In genomic region chr2:179950391-179950790, GRCh38 we compare ENCODE assay signal across 28 cellular contexts. TPM values are rescaled to one million over a fixed set of nuclear protein-coding genes. Genes with fewer than 3 reads are reported as not detected.
A peak's percentile ranks its signal among the peaks of the same experiment; 100 is the strongest.
DNase-seq lines count a peak whose midpoint lies in the region; ATAC-seq, FAIRE-seq and TF ChIP-seq lines count a peak whose summit lies in the region.
"Had no signal": no experiment of that assay in that cellular context is flagged by ENCODE, and none has a peak within 500 bp of the region (broad histone marks: within the 10 kb centered on the region; RNA-seq: fewer than 3 reads in every experiment).

No MANE protein-coding gene starts in this region.

- CTCF ChIA-PET in activated CD4-positive, alpha-beta T cell treated with anti-CD3 and anti-CD28 coated beads for 36 hours (lab: Charles Lee): interaction anchor here (0.8 kb wide), 1 partner anchor 1942 kb away, joined by 3 read pairs; no protein-coding TSS in a partner anchor
- CTCF ChIA-PET in K562 (lab: Yijun Ruan, JAX; ENCODE audit: low intra/inter-chr PET ratio): no interaction called here

- H3F3A ChIP-seq in neural progenitor cell (ENCODE audit: low read depth): peaks cover 5% of the 10 kb centered on the region

- peak; percentile 33 for ATAC-seq in activated CD4-positive, alpha-beta T cell treated with anti-CD3 and anti-CD28 coated beads for 36 hours
- no peak for ATAC-seq in K562
- ATAC-seq: CD8-positive, alpha-beta T cell; GM12878 had no signal

- FAIRE-seq in K562 (lab: Jason Lieb, UNC): peak; percentile 74
- FAIRE-seq: A204.1, D721Med, GM12878, GM12892, GM18507 had no signal

- H4K20me1 ChIP-seq in K562 (replicated peaks; ENCODE audit: control insufficient read depth, insufficient read depth, low read length): no peaks in the 10 kb centered on the region
- no peaks in the 10 kb centered on the region for H4K20me1 ChIP-seq in neural progenitor cell (ENCODE audit: low read depth)
- H4K20me1 ChIP-seq: BLaER1 treated with 17β-estradiol and CSF1 and Interleukin-3, amounts not matched to agents 10 nM and 100 nM had no signal

- no peak overlapping the region for H3K4me3 Mint-ChIP-seq in activated CD4-positive, alpha-beta T cell treated with anti-CD3 and anti-CD28 coated beads for 36 hours
- H3K4me3 Mint-ChIP-seq in activated CD4-positive, alpha-beta T cell treated with anti-CD3 and anti-CD28 coated beads, Interleukin-2, amount 10 ng/mL, durations not matched to agents 24 days and 14 days: no peak overlapping the region
- H3K4me3 Mint-ChIP-seq in neural progenitor cell: no peak overlapping the region
- H3K4me3 Mint-ChIP-seq: B cell; CD4-positive, alpha-beta T cell; CD8-positive, alpha-beta T cell had no signal

- DNase-seq in activated CD4-positive, alpha-beta T cell treated with anti-CD3 and anti-CD28 coated beads for 36 hours: no peak
- DNase-seq in activated CD4-positive, alpha-beta T cell treated with anti-CD3 and anti-CD28 coated beads, Interleukin-2, amount 10 ng/mL, durations not matched to agents 24 days and 14 days: no peak
- DNase-seq in K562 (ENCODE audit: extremely low read depth in 1 of 4, low spot score in 3 of 4): no peak
- DNase-seq in neural progenitor cell (ENCODE audit: low spot score): no peak
- DNase-seq in AG08396 (ENCODE audit: low spot score): no peak
- no peak for DNase-seq in HuH-7.5 (ENCODE audit: low spot score)
- DNase-seq in DMS 273 treated with DMSO at 0.1 percent for 48 hours (lab: John Stamatoyannopoulos, UW): no peak
- DNase-seq: 8988T; ACHN; AML-193; Caco-2; Calu3; CD4-positive, alpha-beta T cell; CD8-positive, alpha-beta T cell; DMS153; DMS53; DMS79; DND-41; EL; GDM1 had no signal

- no peak overlapping the region for H3K4me3 ChIP-seq in K562
- H3K4me3 ChIP-seq in neural progenitor cell: no peak overlapping the region
- H3K4me3 ChIP-seq: BLaER1 treated with 17β-estradiol and CSF1 and Interleukin-3, amounts not matched to agents 10 nM and 100 nM; GM12878 had no signal

- H3K36me3 ChIP-seq in K562 (ENCODE audit: control insufficient read depth, insufficient read depth, low read length): peaks cover 88% of the 10 kb centered on the region
- peaks cover 52% of the 10 kb centered on the region for H3K36me3 ChIP-seq in neural progenitor cell

- H3K79me2 ChIP-seq in K562 (ENCODE audit: control insufficient read depth, insufficient read depth, low read length): no peaks in the 10 kb centered on the region
- H3K79me2 ChIP-seq in neural progenitor cell (ENCODE audit: low read depth): no peaks in the 10 kb centered on the region

- no TSS peak for BruUV-seq in K562 (replicated peaks; lab: Mats Ljungman, UMichigan)

- no peak overlapping the region for H3K27ac Mint-ChIP-seq in activated CD4-positive, alpha-beta T cell treated with anti-CD3 and anti-CD28 coated beads for 36 hours
- H3K27ac Mint-ChIP-seq in activated CD4-positive, alpha-beta T cell treated with anti-CD3 and anti-CD28 coated beads, Interleukin-2, amount 10 ng/mL, durations not matched to agents 24 days and 14 days: no peak overlapping the region
- H3K27ac Mint-ChIP-seq in neural progenitor cell: no peak overlapping the region
- H3K27ac Mint-ChIP-seq: B cell; CD8-positive, alpha-beta T cell had no signal

- intact Hi-C loops in activated CD4-positive, alpha-beta T cell treated with anti-CD3 and anti-CD28 coated beads for 36 hours (cut with DNase I, micrococcal nuclease): no loop called here
- intact Hi-C loops in activated CD4-positive, alpha-beta T cell treated with anti-CD3 and anti-CD28 coated beads, Interleukin-2, amount 10 ng/mL, durations not matched to agents 24 days and 14 days (cut with micrococcal nuclease): no loop called here
- intact Hi-C loops in K562 (cut with micrococcal nuclease): no loop called here

- H3K27me3 ChIP-seq in K562 (ENCODE audit: control insufficient read depth in 2 of 2, insufficient read depth in 2 of 2, low read length in 2 of 2): no peaks in the 10 kb centered on the region
- no peaks in the 10 kb centered on the region for H3K27me3 ChIP-seq in neural progenitor cell
- H3K27me3 ChIP-seq: BLaER1 treated with 17β-estradiol and CSF1 and Interleukin-3, amounts not matched to agents 10 nM and 100 nM had no signal

- no peak for TF ChIP-seq POLR2A in K562 (conservative IDR thresholded peaks at IDR 0.05)

- H3K4me1 ChIP-seq in K562 (replicated peaks in 1 of 2; ENCODE audit: control insufficient read depth in 2 of 2, insufficient read depth in 2 of 2, low read length in 2 of 2) (no peaks in the 10 kb centered on the region), neural progenitor cell (peaks cover 4% of the 10 kb centered on the region)
- H3K4me1 ChIP-seq: Caco-2 had no signal

- 78% methylated on average over 5 of the region's 5 CpGs for WGBS in K562 (ENCODE audit: insufficient coverage, low coverage, missing lambda C conversion rate)

- H3K9me3 ChIP-seq in K562 (replicated peaks; ENCODE audit: control insufficient read depth, insufficient read depth, low read depth, low read length) (no peaks in the 10 kb centered on the region), neural progenitor cell (ENCODE audit: low read depth) (no peaks in the 10 kb centered on the region)
- H3K9me3 ChIP-seq: BLaER1 treated with 17β-estradiol and CSF1 and Interleukin-3, amounts not matched to agents 10 nM and 100 nM; Caco-2 had no signal

- in situ Hi-C loops in K562 (cut with MboI): no loop called here

- POLR2A ChIA-PET in activated CD4-positive, alpha-beta T cell treated with anti-CD3 and anti-CD28 coated beads for 36 hours (lab: Charles Lee): no interaction called here
- POLR2A ChIA-PET in K562 (lab: Yijun Ruan, JAX): interaction anchor here (0.6 kb wide), 1 partner anchor 68 kb away, joined by 3 read pairs; no protein-coding TSS in a partner anchor

- H3K4me1 Mint-ChIP-seq in activated CD4-positive, alpha-beta T cell treated with anti-CD3 and anti-CD28 coated beads for 36 hours: no peaks in the 10 kb centered on the region
- H3K4me1 Mint-ChIP-seq in activated CD4-positive, alpha-beta T cell treated with anti-CD3 and anti-CD28 coated beads, Interleukin-2, amount 10 ng/mL, durations not matched to agents 24 days and 14 days: no peaks in the 10 kb centered on the region
- no peaks in the 10 kb centered on the region for H3K4me1 Mint-ChIP-seq in neural progenitor cell
- H3K4me1 Mint-ChIP-seq: B cell had no signal

- no peak overlapping the region for H3K9ac ChIP-seq in K562 (ENCODE audit: insufficient read depth in 1 of 2, low read depth in 2 of 2, low read length in 2 of 2)
- H3K9ac ChIP-seq in neural progenitor cell: no peak overlapping the region
- H3K9ac ChIP-seq: BLaER1 treated with 17β-estradiol and CSF1 and Interleukin-3, amounts not matched to agents 10 nM and 100 nM had no signal

- peaks cover 46% of the 10 kb centered on the region for H3K36me3 Mint-ChIP-seq in activated CD4-positive, alpha-beta T cell treated with anti-CD3 and anti-CD28 coated beads for 36 hours (ENCODE audit: low read depth)
- H3K36me3 Mint-ChIP-seq in activated CD4-positive, alpha-beta T cell treated with anti-CD3 and anti-CD28 coated beads, Interleukin-2, amount 10 ng/mL, durations not matched to agents 24 days and 14 days (ENCODE audit: low read depth): peaks cover 52% of the 10 kb centered on the region
- peaks cover 28% of the 10 kb centered on the region for H3K36me3 Mint-ChIP-seq in neural progenitor cell

- H3K9me3 Mint-ChIP-seq in activated CD4-positive, alpha-beta T cell treated with anti-CD3 and anti-CD28 coated beads for 36 hours (ENCODE audit: low read depth): no peaks in the 10 kb centered on the region
- H3K9me3 Mint-ChIP-seq in activated CD4-positive, alpha-beta T cell treated with anti-CD3 and anti-CD28 coated beads, Interleukin-2, amount 10 ng/mL, durations not matched to agents 24 days and 14 days: no peaks in the 10 kb centered on the region
- no peaks in the 10 kb centered on the region for H3K9me3 Mint-ChIP-seq in neural progenitor cell
- H3K9me3 Mint-ChIP-seq: CD4-positive, alpha-beta T cell; CD8-positive, alpha-beta T cell had no signal

- H2AFZ ChIP-seq in K562 (ENCODE audit: low read depth, low read length): no peak overlapping the region
- H2AFZ ChIP-seq in neural progenitor cell (replicated peaks): no peak overlapping the region

- no peaks in the 10 kb centered on the region for H3K27me3 Mint-ChIP-seq in activated CD4-positive, alpha-beta T cell treated with anti-CD3 and anti-CD28 coated beads for 36 hours
- H3K27me3 Mint-ChIP-seq in activated CD4-positive, alpha-beta T cell treated with anti-CD3 and anti-CD28 coated beads, Interleukin-2, amount 10 ng/mL, durations not matched to agents 24 days and 14 days: no peaks in the 10 kb centered on the region
- no peaks in the 10 kb centered on the region for H3K27me3 Mint-ChIP-seq in neural progenitor cell (ENCODE audit: insufficient read depth, low read depth)
- H3K27me3 Mint-ChIP-seq: B cell; CD4-positive, alpha-beta T cell had no signal

- TF ChIP-seq CTCF in K562 (IDR thresholded peaks at IDR 0.05 in 2 of 3, conservative IDR thresholded peaks at IDR 0.05 in 1 of 3; ENCODE audit: insufficient read depth in 2 of 3, low read depth in 1 of 3, low read length in 3 of 3) (no peak), neural progenitor cell (IDR thresholded peaks at IDR 0.05) (no peak)

- TF ChIP-seq RAD21 in K562 (CRISPR knock-in tag; conservative IDR thresholded peaks at IDR 0.05 in 1 of 2, IDR thresholded peaks at IDR 0.05 in 1 of 2): no peak

- H3K27ac ChIP-seq in K562 (ENCODE audit: extremely low read depth, low read depth, low read length) (no peak overlapping the region), neural progenitor cell (peak overlapping the region; percentile 60)
- H3K27ac ChIP-seq: BLaER1 treated with 17β-estradiol and CSF1 and Interleukin-3, amounts not matched to agents 10 nM and 100 nM; C4-2B had no signal

- no peak for TF ChIP-seq EP300 in K562 (IDR thresholded peaks at IDR 0.05; ENCODE audit: low read length)

- H3K4me2 ChIP-seq in K562 (ENCODE audit: insufficient read depth, low read length) (no peak overlapping the region), neural progenitor cell (no peak overlapping the region)
- H3K4me2 ChIP-seq: BLaER1 treated with 17β-estradiol and CSF1 and Interleukin-3, amounts not matched to agents 10 nM and 100 nM had no signal

- H3K9me1 ChIP-seq in K562 (ENCODE audit: control insufficient read depth, insufficient read depth, low read length): no peaks in the 10 kb centered on the region

RNA-seq across cellular contexts. Expression of gene CWC22, which starts 56.7 kb away (rescaled TPM):
- total RNA-seq in activated CD4-positive, alpha-beta T cell treated with anti-CD3 and anti-CD28 coated beads for 36 hours: 10 to 100 TPM; 25.3 to 31.0 TPM
- total RNA-seq in activated CD4-positive, alpha-beta T cell treated with anti-CD3 and anti-CD28 coated beads, Interleukin-2, amount 10 ng/mL, durations not matched to agents 24 days and 14 days: 30.0 and 30.2 TPM in 2 replicates
- 5.2 and 22.7 TPM in 2 replicates for total RNA-seq in K562 (2011; cell fraction: chromatin; rRNA removed; ENCODE audit: low replicate concordance)
- total RNA-seq in K562 (2011; cell fraction: nucleolus; rRNA removed): 2.7 and 4.1 TPM in 2 replicates
- 5.6 and 7.2 TPM in 2 replicates for total RNA-seq in K562 (2011; cell fraction: nucleoplasm; rRNA removed)
- 30.2 and 30.9 TPM in 2 replicates for total RNA-seq in K562 (2014; rRNA removed)
- 35.8 and 46.9 TPM in 2 replicates for total RNA-seq in K562 (2014; rRNA removed; fragmentation: Illumina TruSeq; extraction: Trizol)
- 32.5 and 37.7 TPM in 2 replicates for total RNA-seq in K562 (2015; rRNA removed; fragmentation: Illumina TruSeq; extraction: Trizol)
- total RNA-seq in K562 (2021): 29.9 and 31.1 TPM in 2 replicates
- polyA plus RNA-seq in K562 (2011; rRNA removed): 8.8 and 14.5 TPM in 2 replicates
- polyA plus RNA-seq in K562 (2011; cell fraction: cytosol; rRNA removed): 1.5 and 4.7 TPM in 2 replicates
- 8.5 and 10.7 TPM in 2 replicates for polyA plus RNA-seq in K562 (2011; cell fraction: nucleus; rRNA removed)
- polyA plus RNA-seq in K562 (2012): 21.4 and 33.8 TPM in 2 replicates
- 45.4 and 54.2 TPM in 2 replicates for polyA plus RNA-seq in K562 (2014; fragmentation: Illumina TruSeq; extraction: Trizol)
- polyA plus RNA-seq in K562 (2014; fragmentation: Nextera tagmentation; extraction: Ambion mirVana): 10 to 100 TPM; 40.6 to 53.9 TPM
- 28.8 and 36.7 TPM in 2 replicates for polyA plus RNA-seq in K562 (2014; rRNA removed)
- polyA minus RNA-seq in K562 (2011; rRNA and poly(A)+ RNA removed): 22.4 and 25.1 TPM in 2 replicates
- 8.1 and 9.2 TPM in 2 replicates for polyA minus RNA-seq in K562 (2011; cell fraction: cytosol; rRNA and poly(A)+ RNA removed)
- 7.5 and 16.7 TPM in 2 replicates for polyA minus RNA-seq in K562 (2011; cell fraction: nucleus; rRNA and poly(A)+ RNA removed)
- 43.6 and 60.2 TPM in 2 replicates for total RNA-seq in neural progenitor cell (ENCODE audit: low replicate concordance)
